1 cellular context compared by ENCODE assay signal in the genomic region with DNA sequence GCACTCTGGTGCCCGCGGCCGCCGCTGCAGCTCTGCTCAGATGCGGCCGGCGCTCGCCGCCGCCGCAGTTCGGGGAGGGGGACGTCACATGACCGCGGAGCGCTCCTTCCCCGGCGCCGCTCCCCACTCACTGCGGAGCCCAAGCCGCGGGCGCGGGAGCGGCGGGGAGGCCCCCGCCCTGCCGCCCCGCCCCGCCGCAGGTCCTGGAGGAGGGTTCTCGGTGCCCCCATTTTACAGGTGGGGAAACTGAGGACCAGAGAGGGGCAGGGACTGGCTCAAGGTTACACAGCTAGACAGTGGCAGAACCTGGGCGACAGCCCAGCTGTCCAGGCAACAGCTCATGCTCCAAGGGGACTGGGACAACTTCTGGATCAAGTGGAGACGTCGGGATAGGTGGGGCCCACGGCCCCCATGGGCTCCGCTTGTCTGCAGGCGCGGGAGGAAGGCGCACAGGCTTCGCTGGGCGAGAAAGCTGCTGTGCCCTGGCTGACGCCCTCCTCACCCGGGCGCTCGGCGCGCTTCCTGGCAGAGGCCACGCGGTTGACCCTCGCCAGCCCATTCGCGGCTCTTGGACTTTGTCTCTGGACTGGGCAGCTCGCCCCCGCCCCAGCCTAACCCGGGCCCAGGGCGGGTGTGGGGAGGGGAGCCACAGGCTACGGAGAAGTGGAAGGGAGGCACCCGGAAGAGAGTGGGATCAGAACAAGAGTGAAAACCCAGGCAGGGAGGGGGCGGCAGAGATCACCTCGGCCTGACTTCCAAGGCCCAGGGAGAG.
A peak's percentile ranks its signal among the peaks of the same experiment; 100 is the strongest.
TF ChIP-seq lines count a peak whose summit lies in the region.

A gene (minus strand): TSS at position 71 of the 772 bp plus-strand sequence. CDS start 49,325 bp downstream, outside the sequence.

TF ChIP-seq in HEK293, 187 proteins besides CTCF, POLR2A, EP300 and RAD21 (continued from another document):
- TF ChIP-seq, protein P1, sequence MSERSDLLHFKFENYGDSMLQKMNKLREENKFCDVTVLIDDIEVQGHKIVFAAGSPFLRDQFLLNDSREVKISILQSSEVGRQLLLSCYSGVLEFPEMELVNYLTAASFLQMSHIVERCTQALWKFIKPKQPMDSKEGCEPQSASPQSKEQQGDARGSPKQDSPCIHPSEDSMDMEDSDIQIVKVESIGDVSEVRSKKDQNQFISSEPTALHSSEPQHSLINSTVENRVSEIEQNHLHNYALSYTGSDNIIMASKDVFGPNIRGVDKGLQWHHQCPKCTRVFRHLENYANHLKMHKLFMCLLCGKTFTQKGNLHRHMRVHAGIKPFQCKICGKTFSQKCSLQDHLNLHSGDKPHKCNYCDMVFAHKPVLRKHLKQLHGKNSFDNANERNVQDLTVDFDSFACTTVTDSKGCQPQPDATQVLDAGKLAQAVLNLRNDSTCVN (tag by site-specific recombination; optimal IDR thresholded peaks at IDR 0.05): peak; percentile 43
- TF ChIP-seq RBAK (tag by site-specific recombination; IDR thresholded peaks at IDR 0.05) (no peak), ZNF549 (tag by site-specific recombination; IDR thresholded peaks at IDR 0.05) (no peak), MYNN (tag by site-specific recombination; IDR thresholded peaks at IDR 0.05; ENCODE audit: borderline replicate concordance) (no peak), ZNF791 (tag by site-specific recombination; IDR thresholded peaks at IDR 0.05) (no peak), SCRT1 (tag by site-specific recombination; IDR thresholded peaks at IDR 0.05; ENCODE audit: borderline replicate concordance) (no peak), KLF1 (tag by site-specific recombination; IDR thresholded peaks at IDR 0.05) (peak; percentile 61), ZFHX2 (tag by site-specific recombination; conservative IDR thresholded peaks at IDR 0.05) (peak; percentile 31; the same call in 1 of the 2 replicates), SP2 (tag by site-specific recombination; IDR thresholded peaks at IDR 0.05) (peak; percentile 12; the same call in 1 of the 2 replicates), ZNF561 (tag by site-specific recombination; IDR thresholded peaks at IDR 0.05; ENCODE audit: borderline replicate concordance) (0 out of 2 replicates have a peak, but pooled peaks have one; percentile 51), ZNF138 (tag by site-specific recombination; IDR thresholded peaks at IDR 0.05; ENCODE audit: borderline replicate concordance) (no peak), ZNF2 (tag by site-specific recombination; IDR thresholded peaks at IDR 0.05) (no peak), ZNF223 (tag by site-specific recombination; IDR thresholded peaks at IDR 0.05) (no peak), ZNF707 (tag by site-specific recombination; IDR thresholded peaks at IDR 0.05) (no peak), ZNF354C (tag by site-specific recombination; IDR thresholded peaks at IDR 0.05; ENCODE audit: borderline replicate concordance, low read depth) (no peak), ZBTB7A (tag by site-specific recombination; IDR thresholded peaks at IDR 0.05; ENCODE audit: low read depth) (0 out of 2 replicates have a peak, but pooled peaks have one; percentile 37), KLF7 (tag by site-specific recombination; IDR thresholded peaks at IDR 0.05; ENCODE audit: borderline replicate concordance) (no peak), ZNF311 (tag by site-specific recombination; IDR thresholded peaks at IDR 0.05; ENCODE audit: borderline replicate concordance) (no peak), MZF1 (tag by site-specific recombination; IDR thresholded peaks at IDR 0.05; ENCODE audit: borderline replicate concordance) (peak; percentile 94; the same call in 1 of the 2 replicates), ZNF350 (tag by site-specific recombination; IDR thresholded peaks at IDR 0.05) (no peak), SALL2 (tag by site-specific recombination; IDR thresholded peaks at IDR 0.05; ENCODE audit: borderline replicate concordance) (no peak), ZNF658 (tag by site-specific recombination; IDR thresholded peaks at IDR 0.05) (no peak), ZNF24 (tag by site-specific recombination; IDR thresholded peaks at IDR 0.05) (no peak), ZNF768 (tag by site-specific recombination; IDR thresholded peaks at IDR 0.05) (peak; percentile 71; the same call in 1 of the 2 replicates), ZFP69B (tag by site-specific recombination; IDR thresholded peaks at IDR 0.05) (peak; percentile 92)
- TF ChIP-seq, protein P2, sequence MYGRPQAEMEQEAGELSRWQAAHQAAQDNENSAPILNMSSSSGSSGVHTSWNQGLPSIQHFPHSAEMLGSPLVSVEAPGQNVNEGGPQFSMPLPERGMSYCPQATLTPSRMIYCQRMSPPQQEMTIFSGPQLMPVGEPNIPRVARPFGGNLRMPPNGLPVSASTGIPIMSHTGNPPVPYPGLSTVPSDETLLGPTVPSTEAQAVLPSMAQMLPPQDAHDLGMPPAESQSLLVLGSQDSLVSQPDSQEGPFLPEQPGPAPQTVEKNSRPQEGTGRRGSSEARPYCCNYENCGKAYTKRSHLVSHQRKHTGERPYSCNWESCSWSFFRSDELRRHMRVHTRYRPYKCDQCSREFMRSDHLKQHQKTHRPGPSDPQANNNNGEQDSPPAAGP (tag by site-specific recombination; IDR thresholded peaks at IDR 0.05): no peak
- TF ChIP-seq, protein P3, sequence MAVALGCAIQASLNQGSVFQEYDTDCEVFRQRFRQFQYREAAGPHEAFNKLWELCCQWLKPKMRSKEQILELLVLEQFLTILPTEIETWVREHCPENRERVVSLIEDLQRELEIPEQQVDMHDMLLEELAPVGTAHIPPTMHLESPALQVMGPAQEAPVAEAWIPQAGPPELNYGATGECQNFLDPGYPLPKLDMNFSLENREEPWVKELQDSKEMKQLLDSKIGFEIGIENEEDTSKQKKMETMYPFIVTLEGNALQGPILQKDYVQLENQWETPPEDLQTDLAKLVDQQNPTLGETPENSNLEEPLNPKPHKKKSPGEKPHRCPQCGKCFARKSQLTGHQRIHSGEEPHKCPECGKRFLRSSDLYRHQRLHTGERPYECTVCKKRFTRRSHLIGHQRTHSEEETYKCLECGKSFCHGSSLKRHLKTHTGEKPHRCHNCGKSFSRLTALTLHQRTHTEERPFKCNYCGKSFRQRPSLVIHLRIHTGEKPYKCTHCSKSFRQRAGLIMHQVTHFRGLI (tag by site-specific recombination; IDR thresholded peaks at IDR 0.05): no peak
- TF ChIP-seq, protein P4, sequence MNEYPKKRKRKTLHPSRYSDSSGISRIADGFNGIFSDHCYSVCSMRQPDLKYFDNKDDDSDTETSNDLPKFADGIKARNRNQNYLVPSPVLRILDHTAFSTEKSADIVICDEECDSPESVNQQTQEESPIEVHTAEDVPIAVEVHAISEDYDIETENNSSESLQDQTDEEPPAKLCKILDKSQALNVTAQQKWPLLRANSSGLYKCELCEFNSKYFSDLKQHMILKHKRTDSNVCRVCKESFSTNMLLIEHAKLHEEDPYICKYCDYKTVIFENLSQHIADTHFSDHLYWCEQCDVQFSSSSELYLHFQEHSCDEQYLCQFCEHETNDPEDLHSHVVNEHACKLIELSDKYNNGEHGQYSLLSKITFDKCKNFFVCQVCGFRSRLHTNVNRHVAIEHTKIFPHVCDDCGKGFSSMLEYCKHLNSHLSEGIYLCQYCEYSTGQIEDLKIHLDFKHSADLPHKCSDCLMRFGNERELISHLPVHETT (tag by site-specific recombination; IDR thresholded peaks at IDR 0.05): no peak
- TF ChIP-seq, protein P5, sequence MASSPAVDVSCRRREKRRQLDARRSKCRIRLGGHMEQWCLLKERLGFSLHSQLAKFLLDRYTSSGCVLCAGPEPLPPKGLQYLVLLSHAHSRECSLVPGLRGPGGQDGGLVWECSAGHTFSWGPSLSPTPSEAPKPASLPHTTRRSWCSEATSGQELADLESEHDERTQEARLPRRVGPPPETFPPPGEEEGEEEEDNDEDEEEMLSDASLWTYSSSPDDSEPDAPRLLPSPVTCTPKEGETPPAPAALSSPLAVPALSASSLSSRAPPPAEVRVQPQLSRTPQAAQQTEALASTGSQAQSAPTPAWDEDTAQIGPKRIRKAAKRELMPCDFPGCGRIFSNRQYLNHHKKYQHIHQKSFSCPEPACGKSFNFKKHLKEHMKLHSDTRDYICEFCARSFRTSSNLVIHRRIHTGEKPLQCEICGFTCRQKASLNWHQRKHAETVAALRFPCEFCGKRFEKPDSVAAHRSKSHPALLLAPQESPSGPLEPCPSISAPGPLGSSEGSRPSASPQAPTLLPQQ (tag by site-specific recombination; IDR thresholded peaks at IDR 0.05): peak; percentile 93
TF ChIP-seq in HEK293: peak in this region for 15.
